In the genomic region with DNA sequence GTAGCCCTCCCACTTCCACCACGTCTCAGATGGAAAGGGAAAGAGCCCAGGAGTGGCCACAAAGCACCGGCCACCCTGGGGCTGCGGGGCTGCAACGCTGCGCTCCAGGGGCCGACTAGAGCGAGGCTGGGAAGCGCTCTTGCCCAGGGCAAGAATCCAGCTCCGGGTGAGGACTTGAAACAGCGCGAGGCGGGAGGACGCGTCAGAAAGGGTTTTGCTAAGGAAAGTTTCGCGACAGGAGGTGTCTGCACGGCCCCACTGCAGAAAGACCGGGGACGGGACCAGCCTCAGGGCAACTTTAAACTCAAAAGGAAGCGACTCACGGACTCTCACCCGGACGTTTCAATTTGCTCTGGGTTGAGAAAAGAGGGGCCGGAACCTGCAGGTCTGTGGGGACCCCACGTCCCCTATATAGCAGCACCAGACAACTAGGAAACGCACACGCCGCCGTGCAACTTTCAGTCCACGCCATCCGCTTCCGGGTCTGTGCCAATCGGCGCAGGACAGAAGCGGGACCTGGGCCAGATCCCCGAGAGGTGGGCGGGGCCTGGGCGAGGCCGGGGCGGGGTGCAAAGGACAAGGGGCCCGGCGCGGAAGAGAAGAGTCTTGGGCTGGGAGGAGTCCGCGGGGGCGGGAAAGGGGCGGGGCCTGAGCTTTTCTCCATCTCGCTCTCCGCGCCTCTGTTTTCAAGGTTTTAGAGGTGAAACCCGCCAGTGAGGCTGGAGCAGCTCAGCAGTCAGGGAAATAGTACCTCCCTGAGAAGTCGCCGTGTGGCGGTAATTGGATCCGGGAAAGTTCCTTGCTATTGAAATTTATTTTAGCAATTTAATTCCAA, we compare ENCODE assay signal across 1 cellular context.
TF ChIP-seq lines count a peak whose summit lies in the region.

A gene (minus strand): TSS at position 488 of the 835 bp plus-strand sequence. CDS start 6,792 bp downstream, outside the sequence.

TF ChIP-seq in HepG2, 621 proteins besides CTCF, POLR2A, EP300 and RAD21 (continued from another document and continues in another):
- TF ChIP-seq, protein P1, sequence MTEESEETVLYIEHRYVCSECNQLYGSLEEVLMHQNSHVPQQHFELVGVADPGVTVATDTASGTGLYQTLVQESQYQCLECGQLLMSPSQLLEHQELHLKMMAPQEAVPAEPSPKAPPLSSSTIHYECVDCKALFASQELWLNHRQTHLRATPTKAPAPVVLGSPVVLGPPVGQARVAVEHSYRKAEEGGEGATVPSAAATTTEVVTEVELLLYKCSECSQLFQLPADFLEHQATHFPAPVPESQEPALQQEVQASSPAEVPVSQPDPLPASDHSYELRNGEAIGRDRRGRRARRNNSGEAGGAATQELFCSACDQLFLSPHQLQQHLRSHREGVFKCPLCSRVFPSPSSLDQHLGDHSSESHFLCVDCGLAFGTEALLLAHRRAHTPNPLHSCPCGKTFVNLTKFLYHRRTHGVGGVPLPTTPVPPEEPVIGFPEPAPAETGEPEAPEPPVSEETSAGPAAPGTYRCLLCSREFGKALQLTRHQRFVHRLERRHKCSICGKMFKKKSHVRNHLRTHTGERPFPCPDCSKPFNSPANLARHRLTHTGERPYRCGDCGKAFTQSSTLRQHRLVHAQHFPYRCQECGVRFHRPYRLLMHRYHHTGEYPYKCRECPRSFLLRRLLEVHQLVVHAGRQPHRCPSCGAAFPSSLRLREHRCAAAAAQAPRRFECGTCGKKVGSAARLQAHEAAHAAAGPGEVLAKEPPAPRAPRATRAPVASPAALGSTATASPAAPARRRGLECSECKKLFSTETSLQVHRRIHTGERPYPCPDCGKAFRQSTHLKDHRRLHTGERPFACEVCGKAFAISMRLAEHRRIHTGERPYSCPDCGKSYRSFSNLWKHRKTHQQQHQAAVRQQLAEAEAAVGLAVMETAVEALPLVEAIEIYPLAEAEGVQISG (CRISPR knock-in tag; IDR thresholded peaks at IDR 0.05), result peak; percentile 42; the same call in 1 of the 2 replicates
- no peak for TF ChIP-seq ZNF510 (CRISPR knock-in tag; IDR thresholded peaks at IDR 0.05; ENCODE audit: low read depth)
- TF ChIP-seq, protein P2, sequence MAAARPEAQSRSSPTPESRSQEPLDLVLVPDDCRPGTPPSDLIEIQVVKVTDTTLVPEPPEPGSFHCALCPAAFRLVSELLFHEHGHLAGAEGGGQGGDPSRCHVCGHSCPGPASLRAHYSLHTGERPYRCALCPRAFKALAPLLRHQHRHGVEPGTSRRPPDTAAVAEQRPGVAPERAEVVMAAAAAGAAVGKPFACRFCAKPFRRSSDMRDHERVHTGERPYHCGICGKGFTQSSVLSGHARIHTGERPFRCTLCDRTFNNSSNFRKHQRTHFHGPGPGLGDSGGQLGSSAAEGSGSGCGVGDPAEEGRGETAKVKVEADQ (CRISPR knock-in tag; IDR thresholded peaks at IDR 0.05; ENCODE audit: borderline replicate concordance), result no peak
- TF ChIP-seq, protein P3, sequence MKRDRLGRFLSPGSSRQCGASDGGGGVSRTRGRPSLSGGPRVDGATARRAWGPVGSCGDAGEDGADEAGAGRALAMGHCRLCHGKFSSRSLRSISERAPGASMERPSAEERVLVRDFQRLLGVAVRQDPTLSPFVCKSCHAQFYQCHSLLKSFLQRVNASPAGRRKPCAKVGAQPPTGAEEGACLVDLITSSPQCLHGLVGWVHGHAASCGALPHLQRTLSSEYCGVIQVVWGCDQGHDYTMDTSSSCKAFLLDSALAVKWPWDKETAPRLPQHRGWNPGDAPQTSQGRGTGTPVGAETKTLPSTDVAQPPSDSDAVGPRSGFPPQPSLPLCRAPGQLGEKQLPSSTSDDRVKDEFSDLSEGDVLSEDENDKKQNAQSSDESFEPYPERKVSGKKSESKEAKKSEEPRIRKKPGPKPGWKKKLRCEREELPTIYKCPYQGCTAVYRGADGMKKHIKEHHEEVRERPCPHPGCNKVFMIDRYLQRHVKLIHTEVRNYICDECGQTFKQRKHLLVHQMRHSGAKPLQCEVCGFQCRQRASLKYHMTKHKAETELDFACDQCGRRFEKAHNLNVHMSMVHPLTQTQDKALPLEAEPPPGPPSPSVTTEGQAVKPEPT (CRISPR knock-in tag; IDR thresholded peaks at IDR 0.05; ENCODE audit: low read depth), result no peak
- TF ChIP-seq ZNF598 (CRISPR knock-in tag; IDR thresholded peaks at IDR 0.05; ENCODE audit: borderline replicate concordance), result 0 out of 2 replicates have a peak, but pooled peaks have one; percentile 7
- no peak; the same call in 1 of the 2 replicates for TF ChIP-seq SP5 (CRISPR knock-in tag; IDR thresholded peaks at IDR 0.05; ENCODE audit: borderline replicate concordance, low read depth)
- no peak for TF ChIP-seq HNRNPUL1 (IDR thresholded peaks at IDR 0.05; ENCODE audit: low read depth, low read length)
- no peak for TF ChIP-seq EEA1 (CRISPR knock-in tag; IDR thresholded peaks at IDR 0.05; ENCODE audit: borderline replicate concordance)
- no peak for TF ChIP-seq ZNF615 (CRISPR knock-in tag; IDR thresholded peaks at IDR 0.05; ENCODE audit: borderline replicate concordance)
- TF ChIP-seq MED8 (CRISPR knock-in tag; IDR thresholded peaks at IDR 0.05; ENCODE audit: insufficient replicate concordance), result no peak
- no peak for TF ChIP-seq ZNF253 (CRISPR knock-in tag; IDR thresholded peaks at IDR 0.05; ENCODE audit: borderline replicate concordance)
- no peak; the same call in 1 of the 2 replicates for TF ChIP-seq FOXC1 (CRISPR knock-in tag; IDR thresholded peaks at IDR 0.05; ENCODE audit: borderline replicate concordance)
- TF ChIP-seq, protein P4, sequence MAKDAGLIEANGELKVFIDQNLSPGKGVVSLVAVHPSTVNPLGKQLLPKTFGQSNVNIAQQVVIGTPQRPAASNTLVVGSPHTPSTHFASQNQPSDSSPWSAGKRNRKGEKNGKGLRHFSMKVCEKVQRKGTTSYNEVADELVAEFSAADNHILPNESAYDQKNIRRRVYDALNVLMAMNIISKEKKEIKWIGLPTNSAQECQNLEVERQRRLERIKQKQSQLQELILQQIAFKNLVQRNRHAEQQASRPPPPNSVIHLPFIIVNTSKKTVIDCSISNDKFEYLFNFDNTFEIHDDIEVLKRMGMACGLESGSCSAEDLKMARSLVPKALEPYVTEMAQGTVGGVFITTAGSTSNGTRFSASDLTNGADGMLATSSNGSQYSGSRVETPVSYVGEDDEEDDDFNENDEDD (CRISPR knock-in tag; IDR thresholded peaks at IDR 0.05; ENCODE audit: borderline replicate concordance), result 0 out of 2 replicates have a peak, but pooled peaks have one; percentile 25
- TF ChIP-seq, protein P5, sequence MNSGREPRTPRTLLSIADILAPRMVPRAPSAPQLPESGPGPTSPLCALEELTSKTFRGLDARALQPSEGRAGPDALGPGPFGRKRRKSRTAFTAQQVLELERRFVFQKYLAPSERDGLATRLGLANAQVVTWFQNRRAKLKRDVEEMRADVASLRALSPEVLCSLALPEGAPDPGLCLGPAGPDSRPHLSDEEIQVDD (CRISPR knock-in tag; IDR thresholded peaks at IDR 0.05; ENCODE audit: borderline replicate concordance), result no peak
- TF ChIP-seq ZSCAN9 (CRISPR knock-in tag; IDR thresholded peaks at IDR 0.05; ENCODE audit: borderline replicate concordance), result 0 out of 2 replicates have a peak, but pooled peaks have one; percentile 9
- no peak for TF ChIP-seq ZC3H4 (CRISPR knock-in tag; IDR thresholded peaks at IDR 0.05; ENCODE audit: borderline replicate concordance)
- TF ChIP-seq ZNF749 (CRISPR knock-in tag; IDR thresholded peaks at IDR 0.05; ENCODE audit: borderline replicate concordance), result peak; percentile 65; the same call in 1 of the 2 replicates
- TF ChIP-seq FOXK2 (IDR thresholded peaks at IDR 0.05), result no peak
- TF ChIP-seq ZSCAN12 (CRISPR knock-in tag; IDR thresholded peaks at IDR 0.05), result no peak
- TF ChIP-seq KDM5B (CRISPR knock-in tag; IDR thresholded peaks at IDR 0.05; ENCODE audit: borderline replicate concordance), result no peak; the same call in 1 of the 2 replicates
- TF ChIP-seq, protein P6, sequence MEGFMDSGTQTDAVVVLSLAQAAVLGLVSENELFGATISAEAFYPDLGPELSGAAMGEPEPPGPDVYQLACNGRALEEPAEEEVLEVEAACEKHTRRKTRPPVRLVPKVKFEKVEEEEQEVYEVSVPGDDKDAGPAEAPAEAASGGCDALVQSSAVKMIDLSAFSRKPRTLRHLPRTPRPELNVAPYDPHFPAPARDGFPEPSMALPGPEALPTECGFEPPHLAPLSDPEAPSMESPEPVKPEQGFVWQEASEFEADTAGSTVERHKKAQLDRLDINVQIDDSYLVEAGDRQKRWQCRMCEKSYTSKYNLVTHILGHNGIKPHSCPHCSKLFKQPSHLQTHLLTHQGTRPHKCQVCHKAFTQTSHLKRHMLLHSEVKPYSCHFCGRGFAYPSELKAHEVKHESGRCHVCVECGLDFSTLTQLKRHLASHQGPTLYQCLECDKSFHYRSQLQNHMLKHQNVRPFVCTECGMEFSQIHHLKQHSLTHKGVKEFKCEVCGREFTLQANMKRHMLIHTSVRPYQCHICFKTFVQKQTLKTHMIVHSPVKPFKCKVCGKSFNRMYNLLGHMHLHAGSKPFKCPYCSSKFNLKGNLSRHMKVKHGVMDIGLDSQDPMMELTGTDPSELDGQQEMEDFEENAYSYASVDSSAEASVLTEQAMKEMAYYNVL (CRISPR knock-in tag; IDR thresholded peaks at IDR 0.05; ENCODE audit: borderline replicate concordance), result 0 out of 2 replicates have a peak, but pooled peaks have one; percentile 48
- TF ChIP-seq TCF12 (IDR thresholded peaks at IDR 0.05), result no peak
- peak; percentile 54; the same call in 1 of the 2 replicates for TF ChIP-seq TCF12 (CRISPR knock-in tag; IDR thresholded peaks at IDR 0.05)
- TF ChIP-seq KDM5A (IDR thresholded peaks at IDR 0.05; ENCODE audit: borderline replicate concordance, low read length), result peak; percentile 65; the same call in 1 of the 2 replicates
- TF ChIP-seq HNF4A (CRISPR knock-in tag; IDR thresholded peaks at IDR 0.05), result peak; percentile 47
- no peak for TF ChIP-seq ONECUT2 (CRISPR knock-in tag; IDR thresholded peaks at IDR 0.05)
- no peak for TF ChIP-seq ZNF766 (CRISPR knock-in tag; IDR thresholded peaks at IDR 0.05; ENCODE audit: borderline replicate concordance)
- no peak for TF ChIP-seq GTF3A (CRISPR knock-in tag; conservative IDR thresholded peaks at IDR 0.05)
- TF ChIP-seq, protein P7, sequence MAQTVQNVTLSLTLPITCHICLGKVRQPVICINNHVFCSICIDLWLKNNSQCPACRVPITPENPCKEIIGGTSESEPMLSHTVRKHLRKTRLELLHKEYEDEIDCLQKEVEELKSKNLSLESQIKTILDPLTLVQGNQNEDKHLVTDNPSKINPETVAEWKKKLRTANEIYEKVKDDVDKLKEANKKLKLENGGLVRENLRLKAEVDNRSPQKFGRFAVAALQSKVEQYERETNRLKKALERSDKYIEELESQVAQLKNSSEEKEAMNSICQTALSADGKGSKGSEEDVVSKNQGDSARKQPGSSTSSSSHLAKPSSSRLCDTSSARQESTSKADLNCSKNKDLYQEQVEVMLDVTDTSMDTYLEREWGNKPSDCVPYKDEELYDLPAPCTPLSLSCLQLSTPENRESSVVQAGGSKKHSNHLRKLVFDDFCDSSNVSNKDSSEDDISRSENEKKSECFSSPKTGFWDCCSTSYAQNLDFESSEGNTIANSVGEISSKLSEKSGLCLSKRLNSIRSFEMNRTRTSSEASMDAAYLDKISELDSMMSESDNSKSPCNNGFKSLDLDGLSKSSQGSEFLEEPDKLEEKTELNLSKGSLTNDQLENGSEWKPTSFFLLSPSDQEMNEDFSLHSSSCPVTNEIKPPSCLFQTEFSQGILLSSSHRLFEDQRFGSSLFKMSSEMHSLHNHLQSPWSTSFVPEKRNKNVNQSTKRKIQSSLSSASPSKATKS (CRISPR knock-in tag; IDR thresholded peaks at IDR 0.05), result no peak
- peak; percentile 79 for TF ChIP-seq PHF8 (CRISPR knock-in tag; IDR thresholded peaks at IDR 0.05)
- peak; percentile 13 for TF ChIP-seq KMT2B (CRISPR knock-in tag; IDR thresholded peaks at IDR 0.05)
- no peak for TF ChIP-seq ZNF441 (CRISPR knock-in tag; IDR thresholded peaks at IDR 0.05; ENCODE audit: borderline replicate concordance)
- TF ChIP-seq, protein P8, sequence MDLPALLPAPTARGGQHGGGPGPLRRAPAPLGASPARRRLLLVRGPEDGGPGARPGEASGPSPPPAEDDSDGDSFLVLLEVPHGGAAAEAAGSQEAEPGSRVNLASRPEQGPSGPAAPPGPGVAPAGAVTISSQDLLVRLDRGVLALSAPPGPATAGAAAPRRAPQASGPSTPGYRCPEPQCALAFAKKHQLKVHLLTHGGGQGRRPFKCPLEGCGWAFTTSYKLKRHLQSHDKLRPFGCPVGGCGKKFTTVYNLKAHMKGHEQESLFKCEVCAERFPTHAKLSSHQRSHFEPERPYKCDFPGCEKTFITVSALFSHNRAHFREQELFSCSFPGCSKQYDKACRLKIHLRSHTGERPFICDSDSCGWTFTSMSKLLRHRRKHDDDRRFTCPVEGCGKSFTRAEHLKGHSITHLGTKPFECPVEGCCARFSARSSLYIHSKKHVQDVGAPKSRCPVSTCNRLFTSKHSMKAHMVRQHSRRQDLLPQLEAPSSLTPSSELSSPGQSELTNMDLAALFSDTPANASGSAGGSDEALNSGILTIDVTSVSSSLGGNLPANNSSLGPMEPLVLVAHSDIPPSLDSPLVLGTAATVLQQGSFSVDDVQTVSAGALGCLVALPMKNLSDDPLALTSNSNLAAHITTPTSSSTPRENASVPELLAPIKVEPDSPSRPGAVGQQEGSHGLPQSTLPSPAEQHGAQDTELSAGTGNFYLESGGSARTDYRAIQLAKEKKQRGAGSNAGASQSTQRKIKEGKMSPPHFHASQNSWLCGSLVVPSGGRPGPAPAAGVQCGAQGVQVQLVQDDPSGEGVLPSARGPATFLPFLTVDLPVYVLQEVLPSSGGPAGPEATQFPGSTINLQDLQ (CRISPR knock-in tag; IDR thresholded peaks at IDR 0.05), result no peak
- TF ChIP-seq ZBTB38 (CRISPR knock-in tag; IDR thresholded peaks at IDR 0.05), result no peak
- peak; percentile 64; the same call in 1 of the 2 replicates for TF ChIP-seq KMT2A (CRISPR knock-in tag; IDR thresholded peaks at IDR 0.05)
- TF ChIP-seq, protein P9, sequence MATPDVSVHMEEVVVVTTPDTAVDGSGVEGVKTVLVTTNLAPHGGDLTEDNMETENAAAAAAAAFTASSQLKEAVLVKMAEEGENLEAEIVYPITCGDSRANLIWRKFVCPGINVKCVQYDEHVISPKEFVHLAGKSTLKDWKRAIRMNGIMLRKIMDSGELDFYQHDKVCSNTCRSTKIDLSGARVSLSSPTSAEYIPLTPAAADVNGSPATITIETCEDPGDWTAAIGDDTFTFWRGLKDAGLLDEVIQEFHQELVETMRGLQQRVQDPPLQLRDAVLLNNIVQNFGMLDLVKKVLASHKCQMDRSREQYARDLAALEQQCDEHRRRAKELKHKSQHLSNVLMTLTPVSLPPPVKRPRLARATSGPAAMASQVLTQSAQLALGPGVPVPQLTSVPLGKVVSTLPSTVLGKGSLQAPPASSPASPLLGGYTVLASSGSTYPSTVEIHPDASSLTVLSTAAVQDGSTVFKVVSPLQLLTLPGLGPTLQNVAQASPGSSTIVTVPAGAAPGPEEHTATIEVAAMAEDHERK (CRISPR knock-in tag; IDR thresholded peaks at IDR 0.05; ENCODE audit: low read depth), result no peak
- TF ChIP-seq, protein P10, sequence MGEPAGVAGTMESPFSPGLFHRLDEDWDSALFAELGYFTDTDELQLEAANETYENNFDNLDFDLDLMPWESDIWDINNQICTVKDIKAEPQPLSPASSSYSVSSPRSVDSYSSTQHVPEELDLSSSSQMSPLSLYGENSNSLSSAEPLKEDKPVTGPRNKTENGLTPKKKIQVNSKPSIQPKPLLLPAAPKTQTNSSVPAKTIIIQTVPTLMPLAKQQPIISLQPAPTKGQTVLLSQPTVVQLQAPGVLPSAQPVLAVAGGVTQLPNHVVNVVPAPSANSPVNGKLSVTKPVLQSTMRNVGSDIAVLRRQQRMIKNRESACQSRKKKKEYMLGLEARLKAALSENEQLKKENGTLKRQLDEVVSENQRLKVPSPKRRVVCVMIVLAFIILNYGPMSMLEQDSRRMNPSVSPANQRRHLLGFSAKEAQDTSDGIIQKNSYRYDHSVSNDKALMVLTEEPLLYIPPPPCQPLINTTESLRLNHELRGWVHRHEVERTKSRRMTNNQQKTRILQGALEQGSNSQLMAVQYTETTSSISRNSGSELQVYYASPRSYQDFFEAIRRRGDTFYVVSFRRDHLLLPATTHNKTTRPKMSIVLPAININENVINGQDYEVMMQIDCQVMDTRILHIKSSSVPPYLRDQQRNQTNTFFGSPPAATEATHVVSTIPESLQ (CRISPR knock-in tag; conservative IDR thresholded peaks at IDR 0.05), result no peak
